9 cellular contexts compared by ENCODE assay signal in the genomic region with DNA sequence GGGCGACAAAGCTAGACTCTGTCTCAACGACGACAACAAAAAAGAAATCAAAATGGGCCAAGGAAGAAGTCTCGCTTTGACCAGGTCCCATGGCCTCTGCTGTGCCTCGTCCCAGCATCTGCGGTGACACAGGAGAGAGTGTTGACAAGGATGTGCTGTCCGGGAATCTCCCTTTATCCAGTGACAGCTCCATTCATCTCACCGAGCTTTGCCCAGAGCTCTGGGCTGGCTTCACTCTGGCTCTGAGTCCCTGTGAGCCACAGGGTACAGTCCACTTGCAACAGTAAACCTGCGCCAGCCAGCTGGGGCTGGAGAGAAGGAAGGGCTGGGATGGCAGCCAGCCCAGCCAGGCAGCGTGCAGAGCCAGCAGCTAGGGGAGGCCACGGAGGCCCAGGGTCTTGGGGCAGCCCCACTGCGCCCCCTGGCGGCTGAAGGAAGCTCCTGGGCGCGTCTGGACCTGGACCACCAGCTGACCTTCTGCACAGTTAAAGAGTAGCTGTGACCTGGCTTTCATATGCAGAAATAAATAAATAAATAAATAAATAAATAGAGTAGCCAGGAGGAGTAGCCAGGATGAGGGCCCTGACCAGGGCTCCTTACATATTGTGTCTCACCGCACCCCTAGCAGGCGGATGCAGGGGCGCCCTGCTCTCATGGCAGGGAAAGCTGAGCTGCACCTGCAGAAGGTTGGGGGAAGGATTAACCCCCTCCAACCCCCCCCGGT. TPM values are rescaled to one million over a fixed set of nuclear protein-coding genes. Genes with fewer than 3 reads are reported as not detected.
DNase-seq lines count a peak whose midpoint lies in the region; ATAC-seq and TF ChIP-seq lines count a peak whose summit lies in the region.
"Had no signal": no experiment of that assay in that cellular context is flagged by ENCODE, and none has a peak within 500 bp of the region (broad histone marks: within the 10 kb centered on the region; RNA-seq: fewer than 3 reads in every experiment).

No MANE protein-coding gene starts in this region.

- TF ChIP-seq CTCF in activated CD8-positive, alpha-beta T cell treated with anti-CD3 and anti-CD28 coated beads for 36 hours (IDR thresholded peaks at IDR 0.05), result peak; percentile 96

- H3K36me3 Mint-ChIP-seq in activated CD8-positive, alpha-beta T cell treated with anti-CD3 and anti-CD28 coated beads for 36 hours (ENCODE audit: low read depth), result no peaks in the 10 kb centered on the region
- H3K36me3 Mint-ChIP-seq: activated naive CD4-positive, alpha-beta T cell treated with anti-CD3 and anti-CD28 coated beads, Interleukin-2, amount 50 U/mL, for 24 hours had no signal

- H3K9ac ChIP-seq in mesenchymal stem cell (ENCODE audit: low read length), result peak overlapping the region; percentile 44

- WGBS in mesenchymal stem cell, result 68% methylated on average over 15 of the region's 19 CpGs

- peaks cover 10% of the 10 kb centered on the region for H3K4me1 ChIP-seq in mesenchymal stem cell (ENCODE audit: control insufficient read depth, insufficient read depth, low read depth, low read length)

- H3K79me1 ChIP-seq in mesenchymal stem cell (replicated peaks; ENCODE audit: low read length, poor library complexity, severe bottlenecking), result no peaks in the 10 kb centered on the region

- no peak overlapping the region for H3K18ac ChIP-seq in mesenchymal stem cell (ENCODE audit: low read depth in 1 of 2, low read length in 2 of 2)

- H3K27ac Mint-ChIP-seq in activated CD8-positive, alpha-beta T cell treated with anti-CD3 and anti-CD28 coated beads for 36 hours, result no peak overlapping the region

- ATAC-seq in HG03280 (IDR thresholded peaks at IDR 0.05; ENCODE audit: unreplicated experiment) (peak; percentile 78), GM21723 (IDR thresholded peaks at IDR 0.05; ENCODE audit: unreplicated experiment) (no peak)
- ATAC-seq in activated CD8-positive, alpha-beta T cell treated with anti-CD3 and anti-CD28 coated beads for 36 hours, result peak; percentile 96

- H3K36me3 ChIP-seq in mesenchymal stem cell (ENCODE audit: control insufficient read depth in 1 of 2, insufficient read depth in 2 of 2, low read depth in 1 of 2, low read length in 2 of 2), result no peaks in the 10 kb centered on the region

- H3K9me3 ChIP-seq in mesenchymal stem cell (ENCODE audit: control insufficient read depth, low read length), result no peaks in the 10 kb centered on the region

- H2AFZ ChIP-seq in mesenchymal stem cell (ENCODE audit: low read depth, low read length), result no peak overlapping the region

- H2BK12ac ChIP-seq in mesenchymal stem cell (ENCODE audit: low read length in 2 of 2), result peak overlapping the region; percentile 11 to 74

- H2BK120ac ChIP-seq in mesenchymal stem cell (ENCODE audit: low read depth, low read length), result peak overlapping the region; percentile 35

- POLR2A ChIA-PET in activated CD8-positive, alpha-beta T cell treated with anti-CD3 and anti-CD28 coated beads for 36 hours (lab: Charles Lee), result interaction anchor here (1.0 to 3.3 kb wide), 4 partner anchors 9 to 16 kb away, joined by 3 to 20 read pairs (median 4); no protein-coding TSS in a partner anchor

- H2BK15ac ChIP-seq in mesenchymal stem cell (ENCODE audit: low read depth, poor library complexity, severe bottlenecking), result no peak overlapping the region

- no peak overlapping the region for H3K4me2 ChIP-seq in mesenchymal stem cell (ENCODE audit: low read length, poor library complexity, severe bottlenecking)

- intact Hi-C loops in activated CD8-positive, alpha-beta T cell treated with anti-CD3 and anti-CD28 coated beads for 36 hours (cut with micrococcal nuclease), result loop anchor here (5.0 to 10.0 kb wide), 2 partner anchors 124 to 287 kb away; no protein-coding TSS in a partner anchor

- H4K91ac ChIP-seq in mesenchymal stem cell (ENCODE audit: low read length), result no peak overlapping the region

- H3K4me3 ChIP-seq in mesenchymal stem cell (ENCODE audit: insufficient read depth in 1 of 2, low read depth in 1 of 2, low read length in 2 of 2), result no peak overlapping the region

- DNase-seq in DMS153 treated with DMSO at 0.1 percent for 48 hours (lab: John Stamatoyannopoulos, UW; ENCODE audit: unreplicated experiment) (peak; percentile 99), NCI-H748 treated with DMSO at 0.1 percent for 48 hours (lab: John Stamatoyannopoulos, UW) (peak; percentile 68), ecto neural progenitor cell (ENCODE audit: low spot score) (peak; percentile 92), mesenchymal stem cell (peak; percentile 90)
- peak; percentile 87 for DNase-seq in activated CD8-positive, alpha-beta T cell treated with anti-CD3 and anti-CD28 coated beads for 36 hours
- DNase-seq in stimulated activated CD8-positive, alpha-beta memory T cell treated with anti-CD3 and anti-CD28 coated beads, Interleukin-12 subunit alpha, Interleukin-12 subunit beta, amount 100 ng/mL, for 1 hour (ENCODE audit: low read depth), result peak; percentile 61

- no peaks in the 10 kb centered on the region for H3K27me3 Mint-ChIP-seq in activated CD8-positive, alpha-beta T cell treated with anti-CD3 and anti-CD28 coated beads for 36 hours
- H3K27me3 Mint-ChIP-seq: activated naive CD4-positive, alpha-beta T cell treated with anti-CD3 and anti-CD28 coated beads, Interleukin-2, amount 50 U/mL, for 24 hours had no signal

- no peak overlapping the region for H3K27ac ChIP-seq in mesenchymal stem cell (ENCODE audit: low read length, poor library complexity, severe bottlenecking)

- no peaks in the 10 kb centered on the region for H3K9me3 Mint-ChIP-seq in activated CD8-positive, alpha-beta T cell treated with anti-CD3 and anti-CD28 coated beads for 36 hours
- H3K9me3 Mint-ChIP-seq: activated naive CD4-positive, alpha-beta T cell treated with anti-CD3 and anti-CD28 coated beads, Interleukin-2, amount 50 U/mL, for 24 hours had no signal

- no peak overlapping the region for H3K4me3 Mint-ChIP-seq in activated CD8-positive, alpha-beta T cell treated with anti-CD3 and anti-CD28 coated beads for 36 hours
- H3K4me3 Mint-ChIP-seq: activated naive CD4-positive, alpha-beta T cell treated with anti-CD3 and anti-CD28 coated beads, Interleukin-2, amount 50 U/mL, for 24 hours had no signal

- H4K8ac ChIP-seq in mesenchymal stem cell (ENCODE audit: low read length), result peak overlapping the region; percentile 57

- H3K4me1 Mint-ChIP-seq in activated CD8-positive, alpha-beta T cell treated with anti-CD3 and anti-CD28 coated beads for 36 hours (ENCODE audit: low read depth), result no peaks in the 10 kb centered on the region

- H3K23ac ChIP-seq in mesenchymal stem cell (ENCODE audit: low read length in 2 of 2), result no peak overlapping the region

- peaks cover 0 to 12% of the 10 kb centered on the region in 2 experiments for H3K27me3 ChIP-seq in mesenchymal stem cell (ENCODE audit: control insufficient read depth in 1 of 2, insufficient read depth in 1 of 2, low read length in 2 of 2)

- no peak overlapping the region for H3K14ac ChIP-seq in mesenchymal stem cell (ENCODE audit: low read length in 2 of 2)

- H2BK5ac ChIP-seq in mesenchymal stem cell (ENCODE audit: low read depth, low read length, poor library complexity, severe bottlenecking), result no peak overlapping the region

- CTCF ChIA-PET in activated CD8-positive, alpha-beta T cell treated with anti-CD3 and anti-CD28 coated beads for 36 hours (lab: Charles Lee), result interaction anchor here (0.6 to 6.1 kb wide), 100 partner anchors 11 to 1061 kb away, joined by 3 to 104 read pairs (median 5); a partner anchor contains a TSS

- no peak overlapping the region for H2AK5ac ChIP-seq in mesenchymal stem cell (ENCODE audit: low read length, severe bottlenecking)

- H3K4ac ChIP-seq in mesenchymal stem cell (ENCODE audit: low read depth in 1 of 2, low read length in 2 of 2), result peak overlapping the region; percentile 4 to 6

RNA-seq across cellular contexts. Expression of a gene that starts 29.7 kb away (rescaled TPM):
- total RNA-seq in activated CD8-positive, alpha-beta T cell treated with anti-CD3 and anti-CD28 coated beads for 36 hours, result 1,000 to 10,000 TPM; 4,199 to 4,245 TPM
- polyA plus RNA-seq in mesenchymal stem cell (2013, experiment 1 of 2), result 762 TPM
- 753 TPM for polyA plus RNA-seq in mesenchymal stem cell (2013, experiment 2 of 2)

RNA-seq across cellular contexts. Expression of a gene that starts 31.4 kb away (rescaled TPM):
- total RNA-seq in activated CD8-positive, alpha-beta T cell treated with anti-CD3 and anti-CD28 coated beads for 36 hours, result 10 to 100 TPM; 45.8 to 57.1 TPM
- polyA plus RNA-seq in mesenchymal stem cell (2013, experiment 1 of 2), result 59.5 TPM
- polyA plus RNA-seq in mesenchymal stem cell (2013, experiment 2 of 2), result 53.5 TPM
